In genomic region chr2:68291317-68291716, GRCh38 we compare ENCODE assay signal across 25 cellular contexts. TPM values are rescaled to one million over a fixed set of nuclear protein-coding genes. Genes with fewer than 3 reads are reported as not detected.
"Had no signal": no experiment of that assay in that cellular context is flagged by ENCODE, and none has a peak within 500 bp of the region (broad histone marks: within the 10 kb centered on the region; RNA-seq: fewer than 3 reads in every experiment).

No MANE protein-coding gene starts in this region.

- DNase-seq: activated CD4-positive, alpha-beta T cell treated with anti-CD3 and anti-CD28 coated beads for 48 hours; activated CD4-positive, alpha-beta T cell treated with anti-CD3 and anti-CD28 coated beads, Interleukin-2, amount 50 U/mL, for 48 hours; activated CD8-positive, alpha-beta memory T cell treated with anti-CD3 and anti-CD28 coated beads, Interleukin-2, amount 50 U/mL, for 4 hours; activated naive CD4-positive, alpha-beta T cell; activated T-cell treated with anti-CD3 and anti-CD28 coated beads, Interleukin-2, amount 50 U/mL, for 24 hours; cerebellar nuclear complex; colonic mucosa; effector memory CD8-positive, alpha-beta T cell; head of caudate nucleus; lower lobe of right lung; mesenchymal stem cell; natural killer cell; small intestine; stimulated activated CD4-positive, alpha-beta T cell treated with anti-CD3 and anti-CD28 coated beads, Interleukin-4, amount 100 ng/mL, for 24 hours; trophoblast cell; WERI-Rb-1 had no signal

- H3K36me3 Mint-ChIP-seq: activated naive CD4-positive, alpha-beta T cell treated with anti-CD3 and anti-CD28 coated beads, Interleukin-2, amount 50 U/mL, for 72 hours; natural killer cell; stimulated activated effector memory CD8-positive, alpha-beta T cell treated with anti-CD3 and anti-CD28 coated beads, Interleukin-12 subunit alpha, Interleukin-12 subunit beta, amount 100 ng/mL, for 72 hours had no signal

- H3K9me3 ChIP-seq: breast epithelium, colonic mucosa, lower lobe of right lung, thoracic aorta had no signal

- H3K27ac Mint-ChIP-seq: activated naive CD4-positive, alpha-beta T cell treated with anti-CD3 and anti-CD28 coated beads, Interleukin-2, amount 50 U/mL, for 72 hours; activated T-cell treated with anti-CD3 and anti-CD28 coated beads, Interleukin-2, amount 50 U/mL, for 24 hours; activated T-helper 17 cell treated with anti-CD3 and anti-CD28 coated beads, Interleukin-2, amount 50 U/mL, for 72 hours; effector memory CD8-positive, alpha-beta T cell; natural killer cell; stimulated activated effector memory CD8-positive, alpha-beta T cell treated with anti-CD3 and anti-CD28 coated beads, Interleukin-12 subunit alpha, Interleukin-12 subunit beta, amount 100 ng/mL, for 72 hours; stimulated activated naive CD8-positive, alpha-beta T cell treated with anti-CD3 and anti-CD28 coated beads, Interleukin-15, Interleukin-2, amounts not matched to agents 100 ng/mL and 50 ng/mL, for 24 hours had no signal

- H3K4me3 Mint-ChIP-seq: activated T-cell treated with anti-CD3 and anti-CD28 coated beads, Interleukin-2, amount 50 U/mL, for 24 hours; activated T-helper 17 cell treated with anti-CD3 and anti-CD28 coated beads, Interleukin-2, amount 50 U/mL, for 72 hours; effector memory CD8-positive, alpha-beta T cell; natural killer cell; stimulated activated effector memory CD8-positive, alpha-beta T cell treated with anti-CD3 and anti-CD28 coated beads, Interleukin-12 subunit alpha, Interleukin-12 subunit beta, amount 100 ng/mL, for 72 hours; stimulated activated naive CD8-positive, alpha-beta T cell treated with anti-CD3 and anti-CD28 coated beads, Interleukin-15, Interleukin-2, amounts not matched to agents 100 ng/mL and 50 ng/mL, for 24 hours had no signal

- FAIRE-seq: small intestine, urothelium cell line had no signal

- H3K27me3 ChIP-seq: breast epithelium, colonic mucosa had no signal

- H3K4me1 Mint-ChIP-seq: activated T-helper 17 cell treated with anti-CD3 and anti-CD28 coated beads, Interleukin-2, amount 50 U/mL, for 72 hours had no signal

- H3K4me3 ChIP-seq: breast epithelium, colonic mucosa, lower lobe of right lung, thoracic aorta had no signal

- H3K9me3 Mint-ChIP-seq: activated naive CD4-positive, alpha-beta T cell treated with anti-CD3 and anti-CD28 coated beads, Interleukin-2, amount 50 U/mL, for 72 hours; activated T-cell treated with anti-CD3 and anti-CD28 coated beads, Interleukin-2, amount 50 U/mL, for 24 hours; activated T-helper 17 cell treated with anti-CD3 and anti-CD28 coated beads, Interleukin-2, amount 50 U/mL, for 72 hours; effector memory CD8-positive, alpha-beta T cell; natural killer cell; stimulated activated effector memory CD8-positive, alpha-beta T cell treated with anti-CD3 and anti-CD28 coated beads, Interleukin-12 subunit alpha, Interleukin-12 subunit beta, amount 100 ng/mL, for 72 hours; stimulated activated naive CD8-positive, alpha-beta T cell treated with anti-CD3 and anti-CD28 coated beads, Interleukin-15, Interleukin-2, amounts not matched to agents 100 ng/mL and 50 ng/mL, for 24 hours had no signal

- H3K36me3 ChIP-seq: breast epithelium, colonic mucosa, lower lobe of right lung, thoracic aorta, WERI-Rb-1 had no signal

- ATAC-seq: activated naive CD4-positive, alpha-beta T cell treated with anti-CD3 and anti-CD28 coated beads, Interleukin-2, amount 50 U/mL, for 72 hours; activated T-helper 17 cell treated with anti-CD3 and anti-CD28 coated beads, Interleukin-2, amount 50 U/mL, for 72 hours; effector memory CD8-positive, alpha-beta T cell; lower lobe of right lung; natural killer cell; stimulated activated effector memory CD8-positive, alpha-beta T cell treated with anti-CD3 and anti-CD28 coated beads, Interleukin-12 subunit alpha, Interleukin-12 subunit beta, amount 100 ng/mL, for 72 hours had no signal

- H3K4me1 ChIP-seq: colonic mucosa had no signal

- H3K27ac ChIP-seq: breast epithelium, colonic mucosa, lower lobe of right lung, thoracic aorta, WERI-Rb-1 had no signal

RNA-seq across cellular contexts. Expression of gene CNRIP1, which starts 28.4 kb away (rescaled TPM):
- total RNA-seq: activated CD8-positive, alpha-beta memory T cell treated with anti-CD3 and anti-CD28 coated beads for 36 hours; activated naive CD4-positive, alpha-beta T cell treated with anti-CD3 and anti-CD28 coated beads, Interleukin-2, amount 50 U/mL, for 72 hours; activated T-helper 17 cell treated with anti-CD3 and anti-CD28 coated beads, Interleukin-2, amount 50 U/mL, for 72 hours; T-helper 1 cell treated with Interleukin-12 subunit alpha and Interleukin-12 subunit beta and Interleukin-4 antibody, amounts not matched to agents 30 ng/mL and 1 ng/mL, for 36 hours had no signal
